Comparison of ENCODE assay signal across 1 cellular context in the genomic region with DNA sequence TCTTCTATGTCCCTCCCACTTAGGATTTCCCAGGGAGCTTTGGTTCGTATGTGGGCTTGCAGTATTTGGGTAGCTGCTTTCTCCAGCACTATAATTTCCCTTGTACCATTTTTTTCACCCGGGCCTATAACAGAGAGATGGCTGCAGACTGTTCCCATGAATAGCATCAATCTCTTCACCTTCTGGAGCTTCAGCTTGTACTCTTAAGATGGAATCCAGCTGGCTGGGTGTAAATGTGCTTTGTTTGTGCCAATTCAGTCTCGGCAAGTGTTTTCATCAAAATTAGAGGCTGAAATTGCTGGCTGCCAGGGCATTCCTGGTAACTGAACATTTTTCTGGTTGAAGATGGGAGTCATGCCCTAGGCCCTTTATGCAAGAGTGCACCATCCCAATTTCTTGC.
TF ChIP-seq lines count a peak whose summit lies in the region.

No MANE protein-coding gene starts in this region.

TF ChIP-seq in H1, 55 proteins besides CTCF, POLR2A, EP300 and RAD21:
- TF ChIP-seq TEAD4 (IDR thresholded peaks at IDR 0.05; ENCODE audit: low read depth, low read length) = no peak
